In the genomic region with DNA sequence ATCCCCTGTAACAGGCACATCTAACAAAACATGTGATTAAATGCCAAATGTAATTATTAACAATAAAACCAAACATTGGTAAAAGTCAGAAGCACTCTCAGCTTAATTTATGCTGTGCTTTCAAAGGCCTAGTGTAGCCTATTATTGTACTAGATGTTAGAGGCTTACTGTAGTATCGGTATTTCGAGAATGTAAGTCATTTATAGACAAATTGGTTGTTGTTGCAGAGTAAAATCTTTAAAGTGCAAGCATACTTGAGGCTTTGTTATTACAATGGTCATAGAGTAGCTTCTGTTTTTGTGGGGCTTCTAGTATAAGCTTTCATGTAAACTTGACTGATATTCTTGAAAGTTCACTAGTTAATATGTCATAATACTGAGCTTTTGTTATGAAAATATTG, we compare ENCODE assay signal across 1 cellular context.
TF ChIP-seq lines count a peak whose summit lies in the region.

No MANE protein-coding gene starts in this region.

TF ChIP-seq in endothelial cell of umbilical vein, 7 proteins besides CTCF, POLR2A, EP300 and RAD21 (continued from another document):
- TF ChIP-seq, protein P1, sequence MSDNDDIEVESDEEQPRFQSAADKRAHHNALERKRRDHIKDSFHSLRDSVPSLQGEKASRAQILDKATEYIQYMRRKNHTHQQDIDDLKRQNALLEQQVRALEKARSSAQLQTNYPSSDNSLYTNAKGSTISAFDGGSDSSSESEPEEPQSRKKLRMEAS (IDR thresholded peaks at IDR 0.05; ENCODE audit: insufficient read depth, insufficient read length), result no peak
- no peak for TF ChIP-seq FOS (IDR thresholded peaks at IDR 0.05; ENCODE audit: borderline replicate concordance, insufficient read depth, low read length)
